ENCODE assay signal across 8 cellular contexts in genomic region chr2:234483568-234484251, GRCh38. TPM values are rescaled to one million over a fixed set of nuclear protein-coding genes. Genes with fewer than 3 reads are reported as not detected.
DNase-seq lines count a peak whose midpoint lies in the region; ATAC-seq and TF ChIP-seq lines count a peak whose summit lies in the region.

No MANE protein-coding gene starts in this region.

- peaks cover 78% of the 10 kb centered on the region for H3K4me1 Mint-ChIP-seq in activated naive CD8-positive, alpha-beta T cell treated with anti-CD3 and anti-CD28 coated beads, Interleukin-2, amount 50 U/mL, for 24 hours
- no peaks in the 10 kb centered on the region for H3K4me1 Mint-ChIP-seq in progenitor cell of endocrine pancreas (ENCODE audit: low read depth)
- peaks cover 3% of the 10 kb centered on the region for H3K4me1 Mint-ChIP-seq in mesothelial cell of epicardium

- H3K36me3 Mint-ChIP-seq in activated naive CD8-positive, alpha-beta T cell treated with anti-CD3 and anti-CD28 coated beads, Interleukin-2, amount 50 U/mL, for 24 hours (ENCODE audit: low read depth): peaks cover 5% of the 10 kb centered on the region
- H3K36me3 Mint-ChIP-seq in progenitor cell of endocrine pancreas (ENCODE audit: insufficient read depth): peaks cover 6% of the 10 kb centered on the region
- no peaks in the 10 kb centered on the region for H3K36me3 Mint-ChIP-seq in mesothelial cell of epicardium

- peak overlapping the region; percentile 30 for H3K4me2 ChIP-seq in SU-DHL-6 (ENCODE audit: low read depth, low read length, poor library complexity, severe bottlenecking)

- H3K27me3 Mint-ChIP-seq in activated naive CD8-positive, alpha-beta T cell treated with anti-CD3 and anti-CD28 coated beads, Interleukin-2, amount 50 U/mL, for 24 hours: no peaks in the 10 kb centered on the region
- H3K27me3 Mint-ChIP-seq in progenitor cell of endocrine pancreas: no peaks in the 10 kb centered on the region
- no peaks in the 10 kb centered on the region for H3K27me3 Mint-ChIP-seq in mesothelial cell of epicardium (ENCODE audit: low read depth)

- no peaks in the 10 kb centered on the region for H4K20me1 ChIP-seq in SU-DHL-6 (ENCODE audit: low read depth, low read length)

- no peak overlapping the region for H3K9ac ChIP-seq in SU-DHL-6 (ENCODE audit: low read length)

- H3K9me2 ChIP-seq in SU-DHL-6 (replicated peaks; ENCODE audit: insufficient read depth, low read length): no peaks in the 10 kb centered on the region

- 73 to 79% methylated on average over 7 to 9 of the region's 9 CpGs for WGBS in thyroid gland, 2 donors

- H3K4me1 ChIP-seq in thyroid gland: no peaks in the 10 kb centered on the region

- DNase-seq in activated naive CD8-positive, alpha-beta T cell treated with anti-CD3 and anti-CD28 coated beads, Interleukin-2, amount 50 U/mL, for 24 hours: peak; percentile 82
- DNase-seq in progenitor cell of endocrine pancreas (ENCODE audit: low spot score, unreplicated experiment): no peak
- DNase-seq in mesothelial cell of epicardium (ENCODE audit: low spot score in 2 of 2, unreplicated experiment in 2 of 2): no peak
- no peak for DNase-seq in thyroid gland
- DNase-seq in NCI-H526 (lab: John Stamatoyannopoulos, UW): no peak

- H3K27me3 ChIP-seq in SU-DHL-6 (ENCODE audit: low read length): no peaks in the 10 kb centered on the region
- no peaks in the 10 kb centered on the region for H3K27me3 ChIP-seq in thyroid gland

- no peaks in the 10 kb centered on the region for H3K36me3 ChIP-seq in SU-DHL-6 (ENCODE audit: low read length)
- no peaks in the 10 kb centered on the region for H3K36me3 ChIP-seq in thyroid gland

- H3K4me3 ChIP-seq in SU-DHL-6 (ENCODE audit: insufficient read depth, low read length, poor library complexity, severe bottlenecking) (no peak overlapping the region), thyroid gland (replicated peaks in 1 of 3) (no peak overlapping the region)

- H3K79me2 ChIP-seq in SU-DHL-6 (ENCODE audit: insufficient read depth, low read length): no peaks in the 10 kb centered on the region

- TF ChIP-seq CTCF in GM12872 (IDR thresholded peaks at IDR 0.05; ENCODE audit: insufficient read depth, low read depth, low read length): peak; percentile 65
- TF ChIP-seq CTCF in SU-DHL-6 (IDR thresholded peaks at IDR 0.05; ENCODE audit: insufficient read depth, low read length, poor library complexity, severe bottlenecking): no peak
- peak; percentile 33 for TF ChIP-seq CTCF in progenitor cell of endocrine pancreas (IDR thresholded peaks at IDR 0.05; ENCODE audit: unreplicated experiment)
- no peak for TF ChIP-seq CTCF in mesothelial cell of epicardium (IDR thresholded peaks at IDR 0.05; ENCODE audit: unreplicated experiment)
- no peak for TF ChIP-seq CTCF in thyroid gland (IDR thresholded peaks at IDR 0.05)

- ATAC-seq in HG02610 (IDR thresholded peaks at IDR 0.05; ENCODE audit: unreplicated experiment): peak; percentile 65
- ATAC-seq in activated naive CD8-positive, alpha-beta T cell treated with anti-CD3 and anti-CD28 coated beads, Interleukin-2, amount 50 U/mL, for 24 hours: peak; percentile 90

- peak overlapping the region; percentile 83 for H3K27ac Mint-ChIP-seq in activated naive CD8-positive, alpha-beta T cell treated with anti-CD3 and anti-CD28 coated beads, Interleukin-2, amount 50 U/mL, for 24 hours
- no peak overlapping the region for H3K27ac Mint-ChIP-seq in progenitor cell of endocrine pancreas
- no peak overlapping the region for H3K27ac Mint-ChIP-seq in mesothelial cell of epicardium

- no peak overlapping the region for H2AFZ ChIP-seq in SU-DHL-6 (ENCODE audit: low read depth, low read length, severe bottlenecking)

- H3K9me3 Mint-ChIP-seq in activated naive CD8-positive, alpha-beta T cell treated with anti-CD3 and anti-CD28 coated beads, Interleukin-2, amount 50 U/mL, for 24 hours: peaks cover 5% of the 10 kb centered on the region
- H3K9me3 Mint-ChIP-seq in progenitor cell of endocrine pancreas (ENCODE audit: low read depth) (peaks cover 4% of the 10 kb centered on the region), mesothelial cell of epicardium (no peaks in the 10 kb centered on the region)

- H3K9me3 ChIP-seq in SU-DHL-6 (ENCODE audit: insufficient read depth, low read length): no peaks in the 10 kb centered on the region
- no peaks in the 10 kb centered on the region for H3K9me3 ChIP-seq in thyroid gland

- intact Hi-C loops in thyroid gland (cut with DNase I): no loop called here

- peak overlapping the region; percentile 66 for H3K4me3 Mint-ChIP-seq in activated naive CD8-positive, alpha-beta T cell treated with anti-CD3 and anti-CD28 coated beads, Interleukin-2, amount 50 U/mL, for 24 hours
- H3K4me3 Mint-ChIP-seq in progenitor cell of endocrine pancreas (ENCODE audit: low read depth) (no peak overlapping the region), mesothelial cell of epicardium (no peak overlapping the region)

- H3F3A ChIP-seq in SU-DHL-6 (ENCODE audit: insufficient read depth): no peaks in the 10 kb centered on the region; the same call in 1 of the 2 replicates

- TF ChIP-seq POLR2A in thyroid gland (IDR thresholded peaks at IDR 0.05): no peak

- H3K27ac ChIP-seq in SU-DHL-6 (ENCODE audit: low read depth, low read length) (peak overlapping the region; percentile 57), thyroid gland (no peak overlapping the region)

RNA-seq across cellular contexts. Expression of gene ARL4C, which starts 13.2 kb away (rescaled TPM):
- total RNA-seq in progenitor cell of endocrine pancreas (39.9 and 41.8 TPM in 2 replicates), mesothelial cell of epicardium (18.4 to 21.4 TPM (median 20.7 TPM) in 3 replicates), thyroid gland (1 to 10 TPM; 1.5 to 6.3 (median 3.8) TPM)

Comparison
In these comparisons a context has a peak if more than half of its experiments do, and no peak if none do; other contexts are left out.
1. CTCF ChIP-seq: peak in GM12872 (single experiment) and progenitor cell of endocrine pancreas (single experiment); none in SU-DHL-6 (single experiment), mesothelial cell of epicardium (single experiment) and thyroid gland (0 of 6).